12 cellular contexts compared by ENCODE assay signal in the genomic region with DNA sequence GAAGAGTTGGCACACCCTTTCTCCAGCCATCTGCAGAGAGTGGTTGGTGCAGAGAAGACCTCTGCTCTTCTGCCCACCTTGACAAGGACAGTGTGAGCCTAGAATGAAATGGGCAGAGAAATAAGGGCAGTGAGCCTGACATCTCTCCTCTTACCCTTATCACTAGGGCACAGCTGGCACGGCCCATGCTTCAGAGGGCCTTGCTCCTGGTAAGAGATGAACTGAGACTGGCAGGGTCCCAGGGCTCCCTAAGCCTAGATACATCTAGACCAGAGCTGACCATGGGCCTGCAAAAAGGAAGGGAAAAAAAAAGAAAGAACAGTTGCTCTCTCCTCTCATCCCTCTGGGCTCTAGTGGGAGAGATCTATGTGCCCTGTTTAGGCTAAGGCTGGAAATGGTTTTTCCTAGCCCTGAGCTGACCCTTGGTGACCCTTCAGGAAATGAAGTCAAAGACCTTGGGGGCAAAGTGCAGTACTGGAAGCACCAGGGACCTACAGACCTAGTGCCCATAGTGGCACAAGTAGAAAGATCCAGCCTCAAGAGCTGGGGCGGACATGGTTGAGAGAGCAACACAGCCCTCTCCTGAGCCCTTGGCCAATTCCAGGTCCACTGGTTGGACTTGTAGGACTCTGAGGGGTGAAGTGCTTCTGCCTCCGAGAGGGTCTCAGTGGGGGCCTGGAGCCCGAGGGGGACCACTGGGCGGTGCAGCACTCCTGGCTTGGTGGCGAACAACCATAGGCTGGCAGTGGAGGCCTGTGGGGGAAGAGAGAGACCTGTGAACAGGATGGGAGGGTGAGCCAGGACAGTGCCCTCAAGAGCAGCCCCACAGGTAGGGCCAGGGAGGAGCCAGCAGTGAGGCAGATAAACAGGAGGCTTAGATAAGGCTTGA. TPM values are rescaled to one million over a fixed set of nuclear protein-coding genes. Genes with fewer than 3 reads are reported as not detected.
DNase-seq lines count a peak whose midpoint lies in the region; ATAC-seq and TF ChIP-seq lines count a peak whose summit lies in the region.
"Had no signal": no experiment of that assay in that cellular context is flagged by ENCODE, and none has a peak within 500 bp of the region (broad histone marks: within the 10 kb centered on the region; RNA-seq: fewer than 3 reads in every experiment).

No MANE protein-coding gene starts in this region.

- no peaks in the 10 kb centered on the region for H3K9me3 Mint-ChIP-seq in activated naive CD4-positive, alpha-beta T cell treated with anti-CD3 and anti-CD28 coated beads, Interleukin-2, amount 50 U/mL, for 72 hours
- no peaks in the 10 kb centered on the region for H3K9me3 Mint-ChIP-seq in activated naive CD4-positive, alpha-beta T cell treated with anti-CD3 and anti-CD28 coated beads for 36 hours
- H3K9me3 Mint-ChIP-seq in activated B cell treated with CpG ODN at 0.5 μM for 24 hours (no peaks in the 10 kb centered on the region), immature natural killer cell (no peaks in the 10 kb centered on the region)
- H3K9me3 Mint-ChIP-seq in stimulated activated naive CD8-positive, alpha-beta T cell treated with anti-CD3 and anti-CD28 coated beads, Interleukin-15, amount 100 ng/mL, for 72 hours = no peaks in the 10 kb centered on the region
- H3K9me3 Mint-ChIP-seq: neural crest cell had no signal

- POLR2A ChIA-PET in activated B cell treated with CpG ODN at 0.5 μM for 24 hours (lab: Charles Lee) (interaction anchor here (0.6 to 3.4 kb wide), 15 partner anchors 15 to 132 kb away, joined by 3 to 27 read pairs (median 7); partner anchors contain the start of genes FMNL3 and TMBIM6), PC-3 (lab: Charles Lee; ENCODE audit: unreplicated experiment) (interaction anchor here (0.6 kb wide), 1 partner anchor 17 kb away, joined by 12 read pairs; no protein-coding TSS in a partner anchor)

- H3K79me2 ChIP-seq in PC-3 (ENCODE audit: low read length) = no peaks in the 10 kb centered on the region

- H3K4me1 ChIP-seq in PC-3 (ENCODE audit: insufficient read depth, low read length) = peaks cover 4% of the 10 kb centered on the region; the same call in 1 of the 2 replicates

- no peaks in the 10 kb centered on the region for H3K36me3 Mint-ChIP-seq in activated naive CD4-positive, alpha-beta T cell treated with anti-CD3 and anti-CD28 coated beads, Interleukin-2, amount 50 U/mL, for 72 hours
- H3K36me3 Mint-ChIP-seq in activated naive CD4-positive, alpha-beta T cell treated with anti-CD3 and anti-CD28 coated beads for 36 hours (ENCODE audit: low read depth) = peaks cover 20% of the 10 kb centered on the region
- H3K36me3 Mint-ChIP-seq in activated B cell treated with CpG ODN at 0.5 μM for 24 hours (ENCODE audit: low read depth) (peaks cover 76% of the 10 kb centered on the region), immature natural killer cell (peaks cover 5 to 42% (median 5%) of the 10 kb centered on the region in 3 donors)

- ATAC-seq in activated naive CD4-positive, alpha-beta T cell treated with anti-CD3 and anti-CD28 coated beads, Interleukin-2, amount 50 U/mL, for 72 hours = no peak
- ATAC-seq in activated B cell treated with CpG ODN at 0.5 μM for 24 hours (ENCODE audit: low read depth) (peak; percentile 3), PC-3 (no peak), HG02852 (IDR thresholded peaks at IDR 0.05; ENCODE audit: unreplicated experiment) (no peak)
- no peak for ATAC-seq in stimulated activated naive CD8-positive, alpha-beta T cell treated with anti-CD3 and anti-CD28 coated beads, Interleukin-15, amount 100 ng/mL, for 72 hours

- no peaks in the 10 kb centered on the region for H3K36me3 ChIP-seq in PC-3 (ENCODE audit: low read depth, low read length)

- H4K20me1 ChIP-seq in PC-3 (ENCODE audit: low read length) = no peaks in the 10 kb centered on the region

- H3K27me3 Mint-ChIP-seq in activated naive CD4-positive, alpha-beta T cell treated with anti-CD3 and anti-CD28 coated beads for 36 hours (ENCODE audit: low read depth) = no peaks in the 10 kb centered on the region
- H3K27me3 Mint-ChIP-seq in activated B cell treated with CpG ODN at 0.5 μM for 24 hours (no peaks in the 10 kb centered on the region), immature natural killer cell (ENCODE audit: low read depth in 3 of 3) (peaks cover 0 to 1% (median 1%) of the 10 kb centered on the region in 3 donors)
- H3K27me3 Mint-ChIP-seq in stimulated activated naive CD8-positive, alpha-beta T cell treated with anti-CD3 and anti-CD28 coated beads, Interleukin-15, amount 100 ng/mL, for 72 hours = no peaks in the 10 kb centered on the region

- no peak overlapping the region for H3K27ac ChIP-seq in PC-3 (ENCODE audit: low read length)
- H3K27ac ChIP-seq: VCaP had no signal

- peak overlapping the region; percentile 6 to 56 for H3K27ac Mint-ChIP-seq in activated naive CD4-positive, alpha-beta T cell treated with anti-CD3 and anti-CD28 coated beads, Interleukin-2, amount 50 U/mL, for 72 hours
- no peak overlapping the region for H3K27ac Mint-ChIP-seq in activated naive CD4-positive, alpha-beta T cell treated with anti-CD3 and anti-CD28 coated beads for 36 hours
- H3K27ac Mint-ChIP-seq in activated B cell treated with CpG ODN at 0.5 μM for 24 hours = peak overlapping the region; percentile 81
- H3K27ac Mint-ChIP-seq in immature natural killer cell = peak overlapping the region; percentile 53 to 90 (median 82)
- peak overlapping the region; percentile 19 to 89 for H3K27ac Mint-ChIP-seq in stimulated activated naive CD8-positive, alpha-beta T cell treated with anti-CD3 and anti-CD28 coated beads, Interleukin-15, amount 100 ng/mL, for 72 hours

- no peak for DNase-seq in activated naive CD4-positive, alpha-beta T cell treated with anti-CD3 and anti-CD28 coated beads, Interleukin-2, amount 50 U/mL, for 72 hours (ENCODE audit: low spot score in 2 of 2)
- DNase-seq in activated naive CD4-positive, alpha-beta T cell treated with anti-CD3 and anti-CD28 coated beads for 36 hours = no peak
- no peak for DNase-seq in activated B cell treated with CpG ODN at 0.5 μM for 24 hours
- no peak for DNase-seq in immature natural killer cell
- no peak for DNase-seq in stimulated activated naive CD8-positive, alpha-beta T cell treated with anti-CD3 and anti-CD28 coated beads, Interleukin-15, amount 100 ng/mL, for 72 hours
- no peak for DNase-seq in PC-3
- no peak for DNase-seq in NCI-H82 (lab: John Stamatoyannopoulos, UW)
- DNase-seq: NCI-H1048 had no signal

- no TSS peak for BruUV-seq in PC-3 (replicated peaks; lab: Mats Ljungman, UMichigan)

- H3F3A ChIP-seq in PC-3 (ENCODE audit: low read length, unreplicated experiment) = no peaks in the 10 kb centered on the region

- TF ChIP-seq CTCF in activated B cell treated with CpG ODN at 0.5 μM for 24 hours (IDR thresholded peaks at IDR 0.05) (no peak), PC-3 (conservative IDR thresholded peaks at IDR 0.05; ENCODE audit: low read depth, low read length) (no peak)

- H3K27me3 ChIP-seq in PC-3 (ENCODE audit: low read length) = no peaks in the 10 kb centered on the region

- peaks cover 29% of the 10 kb centered on the region for H3K4me1 Mint-ChIP-seq in activated naive CD4-positive, alpha-beta T cell treated with anti-CD3 and anti-CD28 coated beads for 36 hours (ENCODE audit: low read depth)
- H3K4me1 Mint-ChIP-seq in activated B cell treated with CpG ODN at 0.5 μM for 24 hours (peaks cover 24% of the 10 kb centered on the region), immature natural killer cell (peaks cover 29 to 31% of the 10 kb centered on the region in 2 donors)
- peaks cover 50% of the 10 kb centered on the region for H3K4me1 Mint-ChIP-seq in stimulated activated naive CD8-positive, alpha-beta T cell treated with anti-CD3 and anti-CD28 coated beads, Interleukin-15, amount 100 ng/mL, for 72 hours

- H3K4me3 ChIP-seq in PC-3 (ENCODE audit: low read length) = no peak overlapping the region

- no peak overlapping the region for H3K4me3 Mint-ChIP-seq in activated naive CD4-positive, alpha-beta T cell treated with anti-CD3 and anti-CD28 coated beads for 36 hours
- no peak overlapping the region for H3K4me3 Mint-ChIP-seq in activated B cell treated with CpG ODN at 0.5 μM for 24 hours
- no peak overlapping the region for H3K4me3 Mint-ChIP-seq in immature natural killer cell
- H3K4me3 Mint-ChIP-seq in stimulated activated naive CD8-positive, alpha-beta T cell treated with anti-CD3 and anti-CD28 coated beads, Interleukin-15, amount 100 ng/mL, for 72 hours = no peak overlapping the region

- intact Hi-C loops in activated naive CD4-positive, alpha-beta T cell treated with anti-CD3 and anti-CD28 coated beads for 36 hours (cut with micrococcal nuclease) = loop anchor here (2.0 kb wide), 2 partner anchors 133 to 193 kb away; no protein-coding TSS in a partner anchor
- intact Hi-C loops in activated B cell treated with CpG ODN at 0.5 μM for 24 hours (cut with micrococcal nuclease) = loop anchor here (2.0 kb wide), 2 partner anchors 53 to 193 kb away; no protein-coding TSS in a partner anchor
- intact Hi-C loops in PC-3 (cut with micrococcal nuclease) = no loop called here

- no peak overlapping the region for H3K4me2 ChIP-seq in PC-3 (ENCODE audit: low read length)

- H2AFZ ChIP-seq in PC-3 (ENCODE audit: low read length) = no peak overlapping the region

- CTCF ChIA-PET in activated naive CD4-positive, alpha-beta T cell treated with anti-CD3 and anti-CD28 coated beads for 36 hours (lab: Charles Lee) = interaction anchor here (0.5 to 18.5 kb wide), 23 partner anchors 9 to 248 kb away, joined by 3 to 450 read pairs (median 4); partner anchors contain the start of genes FMNL3 and NCKAP5L
- CTCF ChIA-PET in activated B cell treated with CpG ODN at 0.5 μM for 24 hours (lab: Charles Lee) (interaction anchor here (1.0 to 14.7 kb wide), 13 partner anchors 9 to 132 kb away, joined by 3 to 284 read pairs (median 7); partner anchors contain the start of genes FMNL3 and TMBIM6), PC-3 (lab: Charles Lee) (interaction anchor here (0.7 kb wide), 1 partner anchor 67 kb away, joined by 6 read pairs; no protein-coding TSS in a partner anchor)

- no peaks in the 10 kb centered on the region for H3K9me2 ChIP-seq in PC-3 (replicated peaks; ENCODE audit: low read length)

- no peaks in the 10 kb centered on the region for H3K9me3 ChIP-seq in PC-3 (ENCODE audit: low read length)

- no peak overlapping the region for H3K9ac ChIP-seq in PC-3 (ENCODE audit: low read length)

RNA-seq across cellular contexts. Expression of gene PRPF40B, which starts 22.0 kb away (rescaled TPM):
- 10 to 100 TPM in 1 of 2 donors, 1 to 10 TPM in 1; 5.1 to 10.1 TPM for total RNA-seq in activated naive CD4-positive, alpha-beta T cell treated with anti-CD3 and anti-CD28 coated beads, Interleukin-2, amount 50 U/mL, for 72 hours
- 1 to 10 TPM; 7.2 to 7.7 TPM for total RNA-seq in activated naive CD4-positive, alpha-beta T cell treated with anti-CD3 and anti-CD28 coated beads for 36 hours
- total RNA-seq in activated B cell treated with CpG ODN at 0.5 μM for 24 hours (16.4 and 23.4 TPM in 2 replicates), PC-3 (2014; rRNA removed) (16.2 and 17.7 TPM in 2 replicates)
- 1 to 10 TPM; 2.4 to 3.2 (median 2.8) TPM for polyA plus RNA-seq in immature natural killer cell

RNA-seq across cellular contexts. Expression of gene FAM186B, which starts 40.0 kb away (rescaled TPM):
- under 1 TPM; 0.16 to 0.18 TPM for total RNA-seq in activated naive CD4-positive, alpha-beta T cell treated with anti-CD3 and anti-CD28 coated beads, Interleukin-2, amount 50 U/mL, for 72 hours
- under 1 TPM in 1 of 2 experiments, not detected in 1; 0.12 TPM for total RNA-seq in activated naive CD4-positive, alpha-beta T cell treated with anti-CD3 and anti-CD28 coated beads for 36 hours
- total RNA-seq in activated B cell treated with CpG ODN at 0.5 μM for 24 hours (0.93 and 1.5 TPM in 2 replicates), PC-3 (2014; rRNA removed) (0.80 and 1.1 TPM in 2 replicates)
- not detected for polyA plus RNA-seq in immature natural killer cell
- total RNA-seq: RPMI7951 had no signal
